In genomic region chr3:71428841-71429609, GRCh38 we compare ENCODE assay signal across 9 cellular contexts.
DNase-seq lines count a peak whose midpoint lies in the region; ATAC-seq and TF ChIP-seq lines count a peak whose summit lies in the region.
"Had no signal": no experiment of that assay in that cellular context is flagged by ENCODE, and none has a peak within 500 bp of the region (broad histone marks: within the 10 kb centered on the region; RNA-seq: fewer than 3 reads in every experiment).

No MANE protein-coding gene starts in this region.

- H3K4me1 ChIP-seq in prostate gland (replicated peaks) = peaks cover 4% of the 10 kb centered on the region

- H3K27ac ChIP-seq in prostate gland = peak overlapping the region; percentile 69 to 70

- H3K4me3 ChIP-seq in fibroblast of mammary gland (ENCODE audit: control insufficient read depth, low read depth, low read length) (no peak overlapping the region), prostate gland (no peak overlapping the region)

- no peaks in the 10 kb centered on the region for H3K27me3 ChIP-seq in prostate gland (replicated peaks; ENCODE audit: insufficient read depth)

- ATAC-seq in GM21723 (IDR thresholded peaks at IDR 0.05; ENCODE audit: unreplicated experiment) (no peak), GM18520 (IDR thresholded peaks at IDR 0.05; ENCODE audit: unreplicated experiment) (no peak)

- 6% methylated on average over 17 of the region's 17 CpGs for WGBS in prostate gland

- H3K9me3 ChIP-seq in prostate gland = no peaks in the 10 kb centered on the region

- intact Hi-C loops in prostate gland (cut with DNase I) = no loop called here

- no peak for TF ChIP-seq POLR2A in prostate gland (IDR thresholded peaks at IDR 0.05)

- TF ChIP-seq CTCF in fibroblast of mammary gland (conservative IDR thresholded peaks at IDR 0.05; ENCODE audit: control insufficient read depth, insufficient read depth, low read depth, low read length) (no peak), prostate gland (IDR thresholded peaks at IDR 0.05) (no peak), GM10266 (IDR thresholded peaks at IDR 0.05; ENCODE audit: control insufficient read depth, insufficient read depth, low read depth, missing control alignments) (no peak)

- DNase-seq in EH (ENCODE audit: low read depth) (peak; percentile 58), NCI-H510A treated with DMSO at 0.1 percent for 48 hours (lab: John Stamatoyannopoulos, UW) (peak; percentile 25), fibroblast of mammary gland (ENCODE audit: low read depth) (peak; percentile 50), prostate gland (ENCODE audit: low spot score) (peak; percentile 72), GM10266 (ENCODE audit: extremely low spot score) (no peak), GOT3 (lab: John Stamatoyannopoulos, UW) (no peak)
- DNase-seq: hippocampal formation had no signal

- no peaks in the 10 kb centered on the region for H3K36me3 ChIP-seq in prostate gland

Comparison
In these comparisons a context has a peak if more than half of its experiments do, and no peak if none do; other contexts are left out.
1. DNase-seq: peak in EH (single experiment), NCI-H510A treated with DMSO at 0.1 percent for 48 hours (single experiment), fibroblast of mammary gland (single experiment) and prostate gland (single experiment); none in GM10266 (single experiment) and GOT3 (single experiment).